Comparison of ENCODE assay signal across 1 cellular context in genomic region chr7:135215180-135215579, GRCh38.
TF ChIP-seq lines count a peak whose summit lies in the region.

No MANE protein-coding gene starts in this region.

TF ChIP-seq in HepG2, 621 proteins besides CTCF, POLR2A, EP300 and RAD21:
- TF ChIP-seq THRA (CRISPR knock-in tag; IDR thresholded peaks at IDR 0.05; ENCODE audit: borderline replicate concordance), result peak; percentile 53; the same call in 1 of the 2 replicates
- no peak for TF ChIP-seq ZNF883 (CRISPR knock-in tag; IDR thresholded peaks at IDR 0.05; ENCODE audit: not compliant biosample characterization)
- no peak for TF ChIP-seq MLLT10 (CRISPR knock-in tag; IDR thresholded peaks at IDR 0.05)
- no peak for TF ChIP-seq ZBTB3 (CRISPR knock-in tag; IDR thresholded peaks at IDR 0.05; ENCODE audit: borderline replicate concordance, low read depth)
- no peak for TF ChIP-seq ZNF205 (CRISPR knock-in tag; IDR thresholded peaks at IDR 0.05)
- TF ChIP-seq ATF7-NPFF (CRISPR knock-in tag; IDR thresholded peaks at IDR 0.05; ENCODE audit: low read depth), result no peak
- no peak for TF ChIP-seq KLF12 (CRISPR knock-in tag; IDR thresholded peaks at IDR 0.05; ENCODE audit: borderline replicate concordance)
- TF ChIP-seq HNF4A (CRISPR knock-in tag; IDR thresholded peaks at IDR 0.05), result peak; percentile 9; the same call in 1 of the 2 replicates
- no peak for TF ChIP-seq MTA3 (CRISPR knock-in tag; IDR thresholded peaks at IDR 0.05)
- TF ChIP-seq RXRB (CRISPR knock-in tag; IDR thresholded peaks at IDR 0.05; ENCODE audit: borderline replicate concordance), result peak; percentile 42; the same call in 1 of the 2 replicates
- no peak for TF ChIP-seq PHF8 (CRISPR knock-in tag; IDR thresholded peaks at IDR 0.05)
- TF ChIP-seq ZNF501 (CRISPR knock-in tag; IDR thresholded peaks at IDR 0.05), result no peak
- no peak for TF ChIP-seq CENPBD1 (CRISPR knock-in tag; IDR thresholded peaks at IDR 0.05; ENCODE audit: borderline replicate concordance, low read depth)
- TF ChIP-seq SOX13 (IDR thresholded peaks at IDR 0.05), result no peak
- TF ChIP-seq SOX13 (CRISPR knock-in tag; conservative IDR thresholded peaks at IDR 0.05 in 1 of 2, IDR thresholded peaks at IDR 0.05 in 1 of 2), result peak in 1 of 2 experiments; percentile 25; a peak in 1 of 4 replicates
- TF ChIP-seq ZNF768 (CRISPR knock-in tag; IDR thresholded peaks at IDR 0.05), result peak; percentile 60; the same call in 1 of the 2 replicates
- no peak for TF ChIP-seq FOXA1 (IDR thresholded peaks at IDR 0.05)
- TF ChIP-seq FOXA1 (CRISPR knock-in tag; IDR thresholded peaks at IDR 0.05), result 0 out of 2 replicates have a peak, but pooled peaks have one; percentile 5
- TF ChIP-seq, protein P1, sequence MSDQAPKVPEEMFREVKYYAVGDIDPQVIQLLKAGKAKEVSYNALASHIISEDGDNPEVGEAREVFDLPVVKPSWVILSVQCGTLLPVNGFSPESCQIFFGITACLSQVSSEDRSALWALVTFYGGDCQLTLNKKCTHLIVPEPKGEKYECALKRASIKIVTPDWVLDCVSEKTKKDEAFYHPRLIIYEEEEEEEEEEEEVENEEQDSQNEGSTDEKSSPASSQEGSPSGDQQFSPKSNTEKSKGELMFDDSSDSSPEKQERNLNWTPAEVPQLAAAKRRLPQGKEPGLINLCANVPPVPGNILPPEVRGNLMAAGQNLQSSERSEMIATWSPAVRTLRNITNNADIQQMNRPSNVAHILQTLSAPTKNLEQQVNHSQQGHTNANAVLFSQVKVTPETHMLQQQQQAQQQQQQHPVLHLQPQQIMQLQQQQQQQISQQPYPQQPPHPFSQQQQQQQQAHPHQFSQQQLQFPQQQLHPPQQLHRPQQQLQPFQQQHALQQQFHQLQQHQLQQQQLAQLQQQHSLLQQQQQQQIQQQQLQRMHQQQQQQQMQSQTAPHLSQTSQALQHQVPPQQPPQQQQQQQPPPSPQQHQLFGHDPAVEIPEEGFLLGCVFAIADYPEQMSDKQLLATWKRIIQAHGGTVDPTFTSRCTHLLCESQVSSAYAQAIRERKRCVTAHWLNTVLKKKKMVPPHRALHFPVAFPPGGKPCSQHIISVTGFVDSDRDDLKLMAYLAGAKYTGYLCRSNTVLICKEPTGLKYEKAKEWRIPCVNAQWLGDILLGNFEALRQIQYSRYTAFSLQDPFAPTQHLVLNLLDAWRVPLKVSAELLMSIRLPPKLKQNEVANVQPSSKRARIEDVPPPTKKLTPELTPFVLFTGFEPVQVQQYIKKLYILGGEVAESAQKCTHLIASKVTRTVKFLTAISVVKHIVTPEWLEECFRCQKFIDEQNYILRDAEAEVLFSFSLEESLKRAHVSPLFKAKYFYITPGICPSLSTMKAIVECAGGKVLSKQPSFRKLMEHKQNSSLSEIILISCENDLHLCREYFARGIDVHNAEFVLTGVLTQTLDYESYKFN (CRISPR knock-in tag; conservative IDR thresholded peaks at IDR 0.05), result peak; percentile 50; the same call in 1 of the 2 replicates
- TF ChIP-seq SOX6 (IDR thresholded peaks at IDR 0.05), result no peak
- TF ChIP-seq SOX6 (CRISPR knock-in tag; IDR thresholded peaks at IDR 0.05), result peak; percentile 17; the same call in 1 of the 2 replicates
- 0 out of 2 replicates have a peak, but pooled peaks have one; percentile 28 for TF ChIP-seq ZNF652 (CRISPR knock-in tag; IDR thresholded peaks at IDR 0.05; ENCODE audit: borderline replicate concordance, low read depth)
- TF ChIP-seq ZNF337 (CRISPR knock-in tag; IDR thresholded peaks at IDR 0.05; ENCODE audit: borderline replicate concordance, low read depth), result no peak
- TF ChIP-seq LCORL (IDR thresholded peaks at IDR 0.05), result no peak
- 0 out of 2 replicates have a peak, but pooled peaks have one; percentile 39 for TF ChIP-seq LCORL (CRISPR knock-in tag; IDR thresholded peaks at IDR 0.05)
- TF ChIP-seq ZNF282 (IDR thresholded peaks at IDR 0.05; ENCODE audit: partially characterized antibody), result no peak
- peak; percentile 27; the same call in 1 of the 2 replicates for TF ChIP-seq SAP130 (CRISPR knock-in tag; IDR thresholded peaks at IDR 0.05; ENCODE audit: low read depth)
